8 cellular contexts compared by ENCODE assay signal in the genomic region with DNA sequence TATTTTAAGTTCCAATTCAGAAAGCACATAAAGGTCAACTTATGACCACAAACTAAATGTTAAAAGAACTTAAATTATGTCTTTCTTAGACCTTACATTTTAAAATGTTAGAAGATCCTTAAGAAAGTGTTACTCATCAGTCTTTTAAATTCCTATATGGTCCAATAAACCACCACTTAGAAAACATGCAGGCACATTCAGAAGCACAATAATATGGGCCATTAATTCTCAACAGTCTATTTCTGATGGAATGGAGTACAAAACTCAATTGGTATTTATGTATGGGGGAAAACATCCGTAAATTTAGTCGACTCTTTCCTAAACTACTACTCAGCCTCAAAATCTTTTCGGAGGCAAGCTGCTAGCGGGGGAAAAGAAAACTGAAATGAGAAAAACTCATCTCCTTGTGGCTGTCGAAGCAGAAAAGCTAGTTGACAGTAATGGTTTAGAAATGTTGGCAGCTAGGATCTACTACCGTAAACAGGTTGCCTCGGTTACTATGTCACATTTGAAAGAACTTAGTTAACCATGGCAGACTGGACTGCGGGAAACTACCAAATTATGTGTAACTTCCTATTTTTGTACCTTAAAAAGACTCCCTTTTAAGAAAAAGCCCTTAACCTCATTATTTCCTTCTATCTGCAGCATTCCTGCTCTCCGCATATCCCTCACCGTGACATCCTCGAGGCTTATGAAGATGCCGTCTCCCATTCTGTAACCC. TPM values are rescaled to one million over a fixed set of nuclear protein-coding genes. Genes with fewer than 3 reads are reported as not detected.
DNase-seq lines count a peak whose midpoint lies in the region; ATAC-seq lines count a peak whose summit lies in the region.

No MANE protein-coding gene starts in this region.

- H3K36me3 ChIP-seq in esophagus (ENCODE audit: control insufficient read depth in 2 of 2, insufficient read depth in 2 of 2, low read length in 1 of 2) (no peaks in the 10 kb centered on the region), neuron (ENCODE audit: insufficient read depth, low read length) (peaks cover 5% of the 10 kb centered on the region)

- ATAC-seq in T-cell (replicated peaks in 1 of 4) (no peak), GM21360 (IDR thresholded peaks at IDR 0.05; ENCODE audit: unreplicated experiment) (no peak)

- DNase-seq in AG20443 (ENCODE audit: low spot score) (peak; percentile 22), HCEC 1CT (peak; percentile 28), T-cell (peak in 6 of 34 experiments; percentile 3 to 34 (median 10)), activated gamma-delta T cell treated with Interleukin-2 at 50 U/mL for 16 hours (no peak), C1 segment of cervical spinal cord (lab: John Stamatoyannopoulos, UW) (no peak)

- CTCF ChIA-PET in T-cell (lab: Charles Lee): interaction anchor here (0.7 to 3.9 kb wide), 2 partner anchors 14 to 229 kb away, joined by 3 to 28 read pairs; no protein-coding TSS in a partner anchor

- peak overlapping the region; percentile 69 for H2AFZ ChIP-seq in neuron (ENCODE audit: low read depth, low read length)

- H3K9me3 Mint-ChIP-seq in T-cell: no peaks in the 10 kb centered on the region

- H3K4me3 ChIP-seq in esophagus (ENCODE audit: low read depth in 1 of 2, low read length in 2 of 2) (peak overlapping the region; percentile 86 to 91), neuron (ENCODE audit: low read length) (peak overlapping the region; percentile 94)

- peaks cover 50 to 56% (median 55%) of the 10 kb centered on the region in 3 donors for H3K4me1 Mint-ChIP-seq in T-cell

- H3K4me3 Mint-ChIP-seq in T-cell: peak overlapping the region; percentile 98 to 100 (median 98)

- H3K36me3 Mint-ChIP-seq in T-cell: peaks cover 14% of the 10 kb centered on the region

- POLR2A ChIA-PET in T-cell (lab: Charles Lee): interaction anchor here (0.7 to 1.1 kb wide), 6 partner anchors 9 to 400 kb away, joined by 3 to 9 read pairs (median 4); a partner anchor contains a TSS

- peak overlapping the region; percentile 93 to 95 for H3K27ac ChIP-seq in esophagus (ENCODE audit: low read depth in 2 of 2, low read length in 1 of 2)

- no peaks in the 10 kb centered on the region for H3K4me1 ChIP-seq in esophagus (ENCODE audit: control insufficient read depth in 2 of 2, insufficient read depth in 2 of 2, low read length in 1 of 2)
- H3K4me1 ChIP-seq in neuron (ENCODE audit: insufficient read depth, low read length): peaks cover 17% of the 10 kb centered on the region

- H3K27me3 Mint-ChIP-seq in T-cell: no peaks in the 10 kb centered on the region

- peak overlapping the region; percentile 95 to 99 for H3K27ac Mint-ChIP-seq in T-cell

- H3K27me3 ChIP-seq in esophagus (ENCODE audit: control insufficient read depth in 1 of 2, insufficient read depth in 2 of 2, low read length in 2 of 2) (no peaks in the 10 kb centered on the region), neuron (ENCODE audit: insufficient read depth, low read length) (no peaks in the 10 kb centered on the region)

- WGBS in esophagus, 2 donors: 7 to 9% methylated on average over 12 of the region's 12 CpGs

- no peaks in the 10 kb centered on the region for H3K9me3 ChIP-seq in esophagus (ENCODE audit: control insufficient read depth in 2 of 2, insufficient read depth in 1 of 2, low read depth in 1 of 2, low read length in 1 of 2)
- no peaks in the 10 kb centered on the region for H3K9me3 ChIP-seq in neuron (ENCODE audit: low read length)

RNA-seq across cellular contexts. Expression of a gene that starts 1.0 kb away (rescaled TPM):
- total RNA-seq in T-cell: 10 to 100 TPM in 4 of 5 donors, 1 to 10 TPM in 1; 6.2 to 23.4 (median 22.1) TPM
- polyA plus RNA-seq in esophagus: 1 to 10 TPM; 3.8 to 4.9 TPM

RNA-seq across cellular contexts. Expression of a gene that starts 1.2 kb away (rescaled TPM):
- total RNA-seq in T-cell: 1 to 10 TPM; 6.4 to 9.8 (median 8.5) TPM
- polyA plus RNA-seq in esophagus: under 1 TPM; 0.86 TPM

Comparison
In these comparisons a context has a peak if more than half of its experiments do, and no peak if none do; other contexts are left out.
1. DNase-seq: peak in AG20443 (single experiment) and HCEC 1CT (single experiment); none in activated gamma-delta T cell treated with Interleukin-2 at 50 U/mL for 16 hours (single experiment) and C1 segment of cervical spinal cord (0 of 14).